ENCODE assay signal across 8 cellular contexts in the genomic region with DNA sequence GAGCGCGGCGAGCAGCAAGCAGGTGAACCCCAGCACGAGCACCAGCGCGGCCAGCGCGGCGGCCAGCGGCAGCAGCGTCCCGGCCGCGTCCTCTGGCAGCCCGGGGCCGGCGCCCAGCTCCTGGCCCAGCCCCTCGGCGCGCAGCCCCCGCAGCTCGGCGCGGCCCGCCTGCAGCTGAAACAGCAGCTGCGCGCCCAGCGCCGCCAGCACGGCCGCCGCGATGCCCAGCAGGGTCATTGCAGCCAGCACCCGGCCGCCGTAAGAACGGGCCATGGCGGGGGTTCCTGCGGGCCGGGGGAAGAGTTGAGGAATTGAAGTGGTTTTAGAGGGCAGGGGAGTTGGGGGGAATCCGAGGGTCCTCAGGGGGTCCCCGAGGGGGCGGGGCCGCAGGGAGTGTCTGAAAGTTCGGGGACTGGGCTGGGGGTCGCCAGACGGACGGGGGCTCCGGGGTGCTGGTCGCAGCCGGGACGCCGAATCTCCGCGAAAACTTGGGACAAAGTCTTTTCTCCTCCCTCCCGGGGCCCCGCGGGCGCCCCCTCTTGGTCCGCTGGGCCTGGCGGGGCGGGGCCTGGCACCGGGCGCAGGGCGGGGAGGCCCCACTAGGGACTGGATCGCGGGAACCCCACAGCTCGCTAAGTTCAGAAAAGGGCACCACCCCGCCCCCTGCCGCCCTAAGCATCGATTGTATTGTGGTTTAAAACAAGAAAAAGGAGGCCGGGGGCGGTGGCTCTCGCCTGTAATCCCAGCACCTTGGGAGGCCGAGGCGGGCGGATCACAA. TPM values are rescaled to one million over a fixed set of nuclear protein-coding genes. Genes with fewer than 3 reads are reported as not detected.
A peak's percentile ranks its signal among the peaks of the same experiment; 100 is the strongest.
DNase-seq lines count a peak whose midpoint lies in the region; ATAC-seq and TF ChIP-seq lines count a peak whose summit lies in the region.

A gene (minus strand): TSS at position 479 of the 778 bp plus-strand sequence. CDS start 206 bp downstream, at position 273.

- no peaks in the 10 kb centered on the region for H3K79me2 ChIP-seq in trophoblast cell (ENCODE audit: control insufficient read depth, insufficient read depth, low read length, poor library complexity)

- H3K18ac ChIP-seq in trophoblast cell (ENCODE audit: low read length), result no peak within 1 kb of the TSS

- peaks cover 2% of the 10 kb centered on the region for H3K9me3 Mint-ChIP-seq in activated T-cell treated with anti-CD3 and anti-CD28 coated beads, Interleukin-2, amount 50 U/mL, for 24 hours

- peak within 1 kb of the TSS; percentile 43 for H2AFZ ChIP-seq in trophoblast cell (ENCODE audit: insufficient read depth, low read length, poor library complexity)

- peaks cover 22% of the 10 kb centered on the region for H3K27me3 Mint-ChIP-seq in activated T-cell treated with anti-CD3 and anti-CD28 coated beads, Interleukin-2, amount 50 U/mL, for 24 hours

- no peak within 1 kb of the TSS for H3K14ac ChIP-seq in trophoblast cell (ENCODE audit: low read length)

- no peak within 1 kb of the TSS for H3K27ac Mint-ChIP-seq in activated T-cell treated with anti-CD3 and anti-CD28 coated beads, Interleukin-2, amount 50 U/mL, for 24 hours

- no peak within 1 kb of the TSS for H2BK5ac ChIP-seq in trophoblast cell (ENCODE audit: low read depth, low read length, poor library complexity)

- TF ChIP-seq CTCF in fibroblast of the aortic adventitia (IDR thresholded peaks at IDR 0.05; ENCODE audit: insufficient read depth, low read length), result peak; percentile 50

- H3K9me3 ChIP-seq in ES-I3 (ENCODE audit: control insufficient read depth, insufficient read depth, low read length) (no peaks in the 10 kb centered on the region), trophoblast cell (ENCODE audit: insufficient read depth, low read depth, low read length) (peaks cover 3% of the 10 kb centered on the region)

- WGBS in trophoblast cell (ENCODE audit: extremely low coverage, insufficient coverage, insufficient read length), result no CpG with 5 or more reads among the region's 77 CpGs

- ATAC-seq in HG02870 (IDR thresholded peaks at IDR 0.05; ENCODE audit: unreplicated experiment) (no peak), GM21723 (IDR thresholded peaks at IDR 0.05; ENCODE audit: unreplicated experiment) (no peak)

- no peak within 1 kb of the TSS for H3K23ac ChIP-seq in trophoblast cell (ENCODE audit: low read length)

- H3K27me3 ChIP-seq in trophoblast cell (ENCODE audit: insufficient read depth, low read length), result peaks cover 16% of the 10 kb centered on the region

- H3K4me3 ChIP-seq in fibroblast of the aortic adventitia (ENCODE audit: low read depth, low read length) (peak within 1 kb of the TSS; percentile 50), trophoblast cell (ENCODE audit: low read depth, low read length) (peak within 1 kb of the TSS; percentile 60)

- H3K4me1 ChIP-seq in ES-I3 (ENCODE audit: insufficient read depth, low read length) (no peaks in the 10 kb centered on the region), trophoblast cell (ENCODE audit: control insufficient read depth in 1 of 2, insufficient read depth in 2 of 2, low read length in 2 of 2) (peaks cover 0 to 2% of the 10 kb centered on the region in 2 experiments)

- no peak within 1 kb of the TSS for H4K8ac ChIP-seq in trophoblast cell (ENCODE audit: low read depth, low read length)

- peak; percentile 7 for DNase-seq in NCI-H1105 treated with DMSO at 0.1 percent for 48 hours (lab: John Stamatoyannopoulos, UW)
- peak; percentile 65 for DNase-seq in activated T-cell treated with anti-CD3 and anti-CD28 coated beads, Interleukin-2, amount 50 U/mL, for 24 hours
- DNase-seq in fibroblast of the aortic adventitia (ENCODE audit: low read depth), result no peak
- DNase-seq in trophoblast cell, result peak in 1 of 2 donors; percentile 37
- DNase-seq in T1000 (lab: John Stamatoyannopoulos, UW), result no peak

- no peak within 1 kb of the TSS for H3K27ac ChIP-seq in trophoblast cell (ENCODE audit: low read depth, low read length)

- peak within 1 kb of the TSS; percentile 68 for H3K4me2 ChIP-seq in trophoblast cell (ENCODE audit: low read length)

- H3K4me1 Mint-ChIP-seq in activated T-cell treated with anti-CD3 and anti-CD28 coated beads, Interleukin-2, amount 50 U/mL, for 24 hours (ENCODE audit: low read depth), result peaks cover 15% of the 10 kb centered on the region

- H2BK12ac ChIP-seq in trophoblast cell (ENCODE audit: low read length), result no peak within 1 kb of the TSS

- no peak within 1 kb of the TSS for H4K91ac ChIP-seq in trophoblast cell (ENCODE audit: low read depth, low read length)

- H2AK5ac ChIP-seq in trophoblast cell (ENCODE audit: low read length), result no peak within 1 kb of the TSS

- peak within 1 kb of the TSS; percentile 16 for H4K12ac ChIP-seq in trophoblast cell (ENCODE audit: low read depth, low read length)

- H3K9ac ChIP-seq in ES-I3 (ENCODE audit: low read depth, low read length) (peak within 1 kb of the TSS; percentile 61), trophoblast cell (ENCODE audit: low read length) (no peak within 1 kb of the TSS)

- H3K4ac ChIP-seq in trophoblast cell (ENCODE audit: low read depth, low read length), result no peak within 1 kb of the TSS

- H3K4me3 Mint-ChIP-seq in activated T-cell treated with anti-CD3 and anti-CD28 coated beads, Interleukin-2, amount 50 U/mL, for 24 hours, result peak within 1 kb of the TSS; percentile 41

- no peaks in the 10 kb centered on the region for H3K79me1 ChIP-seq in trophoblast cell (ENCODE audit: low read length)

- no peaks in the 10 kb centered on the region for H3K36me3 Mint-ChIP-seq in activated T-cell treated with anti-CD3 and anti-CD28 coated beads, Interleukin-2, amount 50 U/mL, for 24 hours (ENCODE audit: low read depth)

- no peak within 1 kb of the TSS for H2BK120ac ChIP-seq in trophoblast cell (ENCODE audit: insufficient read depth, low read length, poor library complexity)

- no peaks in the 10 kb centered on the region for H3K36me3 ChIP-seq in ES-I3 (ENCODE audit: insufficient read depth, low read length)
- no peaks in the 10 kb centered on the region for H3K36me3 ChIP-seq in trophoblast cell (ENCODE audit: control insufficient read depth in 1 of 2, insufficient read depth in 2 of 2, low read length in 2 of 2)

RNA-seq across cellular contexts. Expression of the gene that starts here (rescaled TPM):
- not detected in 2 replicates for total RNA-seq in fibroblast of the aortic adventitia (ENCODE audit: low replicate concordance)
- polyA plus RNA-seq in trophoblast cell (2013), result 0.07 TPM in 2 replicates

Comparison
In these comparisons a context has a peak if more than half of its experiments do, and no peak if none do; other contexts are left out.
1. DNase-seq: peak in NCI-H1105 treated with DMSO at 0.1 percent for 48 hours (single experiment) and activated T-cell treated with anti-CD3 and anti-CD28 coated beads, Interleukin-2, amount 50 U/mL, for 24 hours (single experiment); none in fibroblast of the aortic adventitia (single experiment) and T1000 (single experiment).